1 cellular context compared by ENCODE assay signal in the genomic region with DNA sequence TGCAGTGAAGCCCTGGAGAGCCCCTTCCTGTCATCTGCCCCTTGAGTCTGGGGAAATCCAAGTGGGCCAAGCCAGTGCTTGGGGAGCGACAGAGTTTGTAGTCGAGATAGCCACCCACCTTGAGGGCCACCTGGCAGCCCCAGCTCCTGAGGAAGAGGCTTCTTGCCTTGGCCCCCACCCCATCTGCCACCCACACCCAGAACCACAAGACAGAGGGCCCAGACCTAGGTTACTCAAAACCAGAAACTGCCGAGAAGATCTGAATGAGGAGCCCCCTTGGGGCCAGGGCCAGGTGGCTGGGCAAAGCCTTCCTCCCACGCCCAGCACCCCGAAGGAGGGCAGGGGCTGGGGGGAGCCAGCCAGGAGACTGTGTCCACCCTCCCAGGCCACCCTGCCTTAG.
TF ChIP-seq lines count a peak whose summit lies in the region.

No MANE protein-coding gene starts in this region.

TF ChIP-seq in GM23338, 12 proteins besides CTCF, POLR2A, EP300 and RAD21 (continued from another document):
- TF ChIP-seq ZNF462 (CRISPR knock-in tag; IDR thresholded peaks at IDR 0.05) (no peak), ZNF114 (CRISPR knock-in tag; IDR thresholded peaks at IDR 0.05) (no peak), EZH2 (IDR thresholded peaks at IDR 0.05; ENCODE audit: low read depth, unreplicated experiment) (no peak), POLR2AphosphoS5 (IDR thresholded peaks at IDR 0.05; ENCODE audit: low read depth) (no peak), NANOG (IDR thresholded peaks at IDR 0.05; ENCODE audit: borderline replicate concordance) (no peak), EZH2phosphoT487 (IDR thresholded peaks at IDR 0.05; ENCODE audit: unreplicated experiment) (no peak), STAT1 (IDR thresholded peaks at IDR 0.05; ENCODE audit: unreplicated experiment) (no peak), REST (IDR thresholded peaks at IDR 0.05; ENCODE audit: unreplicated experiment) (no peak), CREB1 (CRISPR knock-in tag; IDR thresholded peaks at IDR 0.05; ENCODE audit: low read depth) (no peak)
